Comparison of ENCODE assay signal across 25 cellular contexts in the genomic region with DNA sequence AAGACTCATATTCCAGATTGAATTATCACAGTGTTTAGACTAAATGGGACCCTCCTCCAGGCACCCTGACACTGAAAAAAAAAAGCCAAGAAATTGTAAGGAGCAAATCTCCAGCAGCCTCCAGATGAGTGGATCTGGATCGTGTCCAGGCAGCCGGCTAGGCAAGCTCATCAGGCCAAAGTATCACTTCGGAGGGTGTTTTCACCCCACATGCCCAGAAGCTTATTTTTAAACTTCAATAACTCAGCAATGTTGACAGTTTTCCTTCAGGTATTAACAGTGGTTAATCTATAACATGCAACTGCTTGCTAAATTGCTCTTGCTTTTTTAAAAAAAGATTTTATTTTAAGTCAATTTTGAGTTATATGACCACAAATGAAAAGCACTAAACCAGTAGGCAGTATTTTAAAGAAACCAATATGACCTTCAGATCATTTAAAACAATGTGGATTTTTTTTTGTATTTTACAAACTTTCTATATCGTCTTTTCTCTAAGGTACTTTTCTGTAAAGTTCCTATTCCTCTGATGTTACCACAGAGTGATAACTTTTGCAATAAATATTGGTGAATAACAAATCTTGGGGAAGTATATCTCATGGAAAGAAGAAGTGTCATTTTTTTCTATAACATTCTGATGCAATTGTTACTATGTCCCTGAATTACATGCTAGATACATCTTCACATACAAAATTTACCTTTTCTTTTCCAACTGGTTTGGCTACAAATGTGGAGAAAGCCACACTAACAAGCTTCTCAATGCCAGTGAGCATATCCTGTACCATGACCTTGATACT. TPM values are rescaled to one million over a fixed set of nuclear protein-coding genes. Genes with fewer than 3 reads are reported as not detected.
DNase-seq lines count a peak whose midpoint lies in the region; FAIRE-seq and TF ChIP-seq lines count a peak whose summit lies in the region.
"Had no signal": no experiment of that assay in that cellular context is flagged by ENCODE, and none has a peak within 500 bp of the region (broad histone marks: within the 10 kb centered on the region; RNA-seq: fewer than 3 reads in every experiment).

No MANE protein-coding gene starts in this region.

- H3K27me3 ChIP-seq in small intestine (ENCODE audit: control insufficient read depth in 2 of 2, insufficient read depth in 2 of 2, low read length in 2 of 2) (no peaks in the 10 kb centered on the region), neuronal stem cell (ENCODE audit: control insufficient read depth in 3 of 3, insufficient read depth in 3 of 3, low read depth in 1 of 3, low read length in 3 of 3) (no peaks in the 10 kb centered on the region)
- H3K27me3 ChIP-seq: breast epithelium, SJCRH30 had no signal

- no peak overlapping the region for H2BK15ac ChIP-seq in neuronal stem cell (ENCODE audit: low read length)

- DNase-seq in DMS53 (lab: John Stamatoyannopoulos, UW) (peak; percentile 13), DMS53 treated with DMSO at 0.1 percent for 48 hours (lab: John Stamatoyannopoulos, UW; ENCODE audit: unreplicated experiment) (no peak), OCI-M1 (lab: John Stamatoyannopoulos, UW) (peak; percentile 39), kidney tubule cell (ENCODE audit: low spot score) (peak; percentile 28), small intestine (peak; percentile 44), neuronal stem cell (ENCODE audit: low spot score) (no peak), midbrain (lab: John Stamatoyannopoulos, UW) (no peak), GM13976 (ENCODE audit: low spot score) (no peak)
- DNase-seq: 8988T; activated CD4-positive, alpha-beta T cell treated with anti-CD3 and anti-CD28 coated beads for 48 hours; activated naive CD4-positive, alpha-beta T cell treated with anti-CD3 and anti-CD28 coated beads, Interleukin-2, amount 10 ng/mL, durations not matched to agents 7 days and 5 days; activated T-cell treated with anti-CD3 and anti-CD28 coated beads, Interleukin-2, amount 50 U/mL, for 24 hours; amygdala; effector memory CD4-positive, alpha-beta T cell; HCEC 1CT; islet precursor cell; NCI-H1092 treated with DMSO at 0.1 percent for 48 hours; NCI-H1930; NCI-H526; SJCRH30; stimulated activated CD4-positive, alpha-beta T cell treated with anti-CD3 and anti-CD28 coated beads, Interleukin-2, amount 100 ng/mL, for 24 hours; substantia nigra had no signal

- H3K79me1 ChIP-seq in neuronal stem cell (ENCODE audit: low read depth, low read length), result no peaks in the 10 kb centered on the region

- no peak overlapping the region for H3K14ac ChIP-seq in neuronal stem cell (ENCODE audit: low read length)

- H3K23ac ChIP-seq in neuronal stem cell (ENCODE audit: low read depth, low read length, poor library complexity), result no peak overlapping the region

- H2BK12ac ChIP-seq in neuronal stem cell (ENCODE audit: low read length), result no peak overlapping the region

- TF ChIP-seq CTCF in GM13976 (IDR thresholded peaks at IDR 0.05; ENCODE audit: borderline replicate concordance, control extremely low read depth, extremely low read depth, insufficient read depth, missing control alignments), result no peak

- H2BK5ac ChIP-seq in neuronal stem cell (ENCODE audit: low read length), result no peak overlapping the region

- H2BK120ac ChIP-seq in neuronal stem cell (ENCODE audit: low read depth, low read length), result no peak overlapping the region

- H4K8ac ChIP-seq in neuronal stem cell (ENCODE audit: low read depth, low read length), result no peak overlapping the region

- no peak overlapping the region for H3K27ac ChIP-seq in small intestine (ENCODE audit: low read depth in 1 of 2, low read length in 1 of 2)
- H3K27ac ChIP-seq in neuronal stem cell (replicated peaks; ENCODE audit: low read length), result no peak overlapping the region
- H3K27ac ChIP-seq: breast epithelium, prostate gland, SJCRH30 had no signal

- WGBS in small intestine, 3 donors, result 13 to 49% (median 28%) methylated on average over 4 of the region's 4 CpGs
- no CpG with 5 or more reads among the region's 4 CpGs for WGBS in neuronal stem cell (ENCODE audit: extremely low coverage in 2 of 2, insufficient read length in 2 of 2, insufficient replicate concordance in 1 of 2), 2 donors

- H3K4me3 ChIP-seq in small intestine (ENCODE audit: low read depth in 1 of 2, low read length in 2 of 2), result no peak overlapping the region
- H3K4me3 ChIP-seq in neuronal stem cell (ENCODE audit: low read length in 2 of 2), result no peak overlapping the region
- H3K4me3 ChIP-seq: breast epithelium, prostate gland, SJCRH30 had no signal

- H3K9me3 ChIP-seq in small intestine (ENCODE audit: control insufficient read depth, low read depth), result no peaks in the 10 kb centered on the region
- no peaks in the 10 kb centered on the region for H3K9me3 ChIP-seq in neuronal stem cell (replicated peaks in 1 of 2; ENCODE audit: control insufficient read depth in 2 of 2, insufficient read depth in 1 of 2, low read depth in 1 of 2, low read length in 2 of 2)
- H3K9me3 ChIP-seq: breast epithelium, prostate gland, SJCRH30 had no signal

- no peak overlapping the region for H3K4ac ChIP-seq in neuronal stem cell (ENCODE audit: low read length)

- H2AFZ ChIP-seq in neuronal stem cell (ENCODE audit: low read length), result no peak overlapping the region

- H3K36me3 ChIP-seq in small intestine (ENCODE audit: control insufficient read depth in 2 of 2, insufficient read depth in 2 of 2, low read length in 2 of 2) (no peaks in the 10 kb centered on the region), neuronal stem cell (replicated peaks in 1 of 2; ENCODE audit: control insufficient read depth in 2 of 2, insufficient read depth in 2 of 2, low read length in 2 of 2) (no peaks in the 10 kb centered on the region)
- H3K36me3 ChIP-seq: breast epithelium, prostate gland, SJCRH30 had no signal

- in situ Hi-C loops in GM13976 (cut with MboI; ENCODE audit: low sequenced_read_pairs, unreplicated experiment), result no loop called here

- H4K91ac ChIP-seq in neuronal stem cell (ENCODE audit: low read depth, low read length, poor library complexity), result no peak overlapping the region

- FAIRE-seq in small intestine (lab: Jason Lieb, UNC), result no peak
- FAIRE-seq: GM12891 had no signal

- H3K4me1 ChIP-seq in small intestine (ENCODE audit: control insufficient read depth in 2 of 2, insufficient read depth in 1 of 2, low read depth in 1 of 2, low read length in 1 of 2), result peaks cover 0 to 2% of the 10 kb centered on the region in 2 donors
- H3K4me1 ChIP-seq in neuronal stem cell (ENCODE audit: control insufficient read depth in 2 of 2, insufficient read depth in 1 of 2, low read depth in 1 of 2, low read length in 2 of 2), result peaks cover 3 to 8% of the 10 kb centered on the region in 2 donors
- H3K4me1 ChIP-seq: breast epithelium, prostate gland, SJCRH30 had no signal

- no peak overlapping the region for H3K18ac ChIP-seq in neuronal stem cell (ENCODE audit: low read length)

- H2AK5ac ChIP-seq in neuronal stem cell (ENCODE audit: low read depth, low read length), result no peak overlapping the region

- no peak overlapping the region for H3K4me2 ChIP-seq in neuronal stem cell (ENCODE audit: insufficient read depth, low read length, poor library complexity, severe bottlenecking)

- H3K9ac ChIP-seq in neuronal stem cell (ENCODE audit: low read depth, low read length, poor library complexity), result no peak overlapping the region

RNA-seq across cellular contexts. Expression of a gene that starts 30.6 kb away (rescaled TPM):
- under 1 TPM in 2 of 3 donors, not detected in 1; 0.22 to 0.31 TPM for polyA plus RNA-seq in small intestine
- 0.04 TPM for polyA plus RNA-seq in neuronal stem cell (2013, experiment 1 of 2)
- 0.08 TPM for polyA plus RNA-seq in neuronal stem cell (2013, experiment 2 of 2)

Comparison
In these comparisons a context has a peak if more than half of its experiments do, and no peak if none do; other contexts are left out.
1. DNase-seq: peak in DMS53 (single experiment), OCI-M1 (single experiment), kidney tubule cell (single experiment) and small intestine (single experiment); none in DMS53 treated with DMSO at 0.1 percent for 48 hours (single experiment), neuronal stem cell (single experiment), midbrain (single experiment) and GM13976 (single experiment).